1 cellular context compared by ENCODE assay signal in genomic region chr3:60182697-60183096, GRCh38.
TF ChIP-seq lines count a peak whose summit lies in the region.

No MANE protein-coding gene starts in this region.

TF ChIP-seq in K562, 482 proteins besides CTCF, POLR2A, EP300 and RAD21:
- TF ChIP-seq ZNF384 (IDR thresholded peaks at IDR 0.05; ENCODE audit: low read depth, low read length) (peak; percentile 19; the same call in 1 of the 2 replicates), ZNF407 (IDR thresholded peaks at IDR 0.05; ENCODE audit: low read depth) (no peak)
TF ChIP-seq in K562: peak in this region for 1.
